16 cellular contexts compared by ENCODE assay signal in genomic region chr2:126666003-126666402, GRCh38. TPM values are rescaled to one million over a fixed set of nuclear protein-coding genes. Genes with fewer than 3 reads are reported as not detected.
DNase-seq lines count a peak whose midpoint lies in the region; ATAC-seq and FAIRE-seq lines count a peak whose summit lies in the region.
"Had no signal": no experiment of that assay in that cellular context is flagged by ENCODE, and none has a peak within 500 bp of the region (broad histone marks: within the 10 kb centered on the region; RNA-seq: fewer than 3 reads in every experiment).

No MANE protein-coding gene starts in this region.

- intact Hi-C loops in activated T-helper 1 cell treated with anti-CD3 and anti-CD28 coated beads, Interleukin-12 subunit alpha, Interleukin-12 subunit beta, Interleukin-2, Interleukin-4 antibody, amounts not matched to agents 30 ng/mL and 10 ng/mL and 1 ng/mL, durations not matched to agents 14 hours and 24 hours and 36 hours (cut with micrococcal nuclease) = no loop called here

- peaks cover 71% of the 10 kb centered on the region for H3K4me1 Mint-ChIP-seq in activated CD4-positive, alpha-beta T cell treated with anti-CD3 and anti-CD28 coated beads, Interleukin-2, amount 10 ng/mL, durations not matched to agents 7 days and 5 days
- H3K4me1 Mint-ChIP-seq in activated T-helper 1 cell treated with anti-CD3 and anti-CD28 coated beads, Interleukin-12 subunit alpha, Interleukin-12 subunit beta, Interleukin-2, Interleukin-4 antibody, amounts not matched to agents 30 ng/mL and 10 ng/mL and 1 ng/mL, durations not matched to agents 14 hours and 24 hours and 36 hours (ENCODE audit: low read depth) = peaks cover 71% of the 10 kb centered on the region
- peaks cover 61 to 72% of the 10 kb centered on the region in 2 donors for H3K4me1 Mint-ChIP-seq in stimulated activated naive B cell treated with anti-CD40 and anti-IgM and Interleukin-4, amounts not matched to agents 10 μg/mL and 1 μg/mL and 100 μg/mL, for 72 hours

- no peak overlapping the region for H3K4me3 Mint-ChIP-seq in activated CD4-positive, alpha-beta T cell treated with anti-CD3 and anti-CD28 coated beads, Interleukin-2, amount 10 ng/mL, durations not matched to agents 7 days and 5 days
- peak overlapping the region; percentile 41 for H3K4me3 Mint-ChIP-seq in activated T-helper 1 cell treated with anti-CD3 and anti-CD28 coated beads, Interleukin-12 subunit alpha, Interleukin-12 subunit beta, Interleukin-2, Interleukin-4 antibody, amounts not matched to agents 30 ng/mL and 10 ng/mL and 1 ng/mL, durations not matched to agents 14 hours and 24 hours and 36 hours
- no peak overlapping the region for H3K4me3 Mint-ChIP-seq in stimulated activated naive B cell treated with anti-CD40 and anti-IgM and Interleukin-4, amounts not matched to agents 10 μg/mL and 1 μg/mL and 100 μg/mL, for 72 hours
- H3K4me3 Mint-ChIP-seq: HFFc6 had no signal

- no peaks in the 10 kb centered on the region for H3K27me3 Mint-ChIP-seq in activated CD4-positive, alpha-beta T cell treated with anti-CD3 and anti-CD28 coated beads, Interleukin-2, amount 10 ng/mL, durations not matched to agents 7 days and 5 days
- no peaks in the 10 kb centered on the region for H3K27me3 Mint-ChIP-seq in activated T-helper 1 cell treated with anti-CD3 and anti-CD28 coated beads, Interleukin-12 subunit alpha, Interleukin-12 subunit beta, Interleukin-2, Interleukin-4 antibody, amounts not matched to agents 30 ng/mL and 10 ng/mL and 1 ng/mL, durations not matched to agents 14 hours and 24 hours and 36 hours (ENCODE audit: insufficient read depth)
- H3K27me3 Mint-ChIP-seq in stimulated activated naive B cell treated with anti-CD40 and anti-IgM and Interleukin-4, amounts not matched to agents 10 μg/mL and 1 μg/mL and 100 μg/mL, for 72 hours = no peaks in the 10 kb centered on the region

- H3K27ac Mint-ChIP-seq in activated CD4-positive, alpha-beta T cell treated with anti-CD3 and anti-CD28 coated beads, Interleukin-2, amount 10 ng/mL, durations not matched to agents 7 days and 5 days = peak overlapping the region; percentile 75
- peak overlapping the region; percentile 91 for H3K27ac Mint-ChIP-seq in activated T-helper 1 cell treated with anti-CD3 and anti-CD28 coated beads, Interleukin-12 subunit alpha, Interleukin-12 subunit beta, Interleukin-2, Interleukin-4 antibody, amounts not matched to agents 30 ng/mL and 10 ng/mL and 1 ng/mL, durations not matched to agents 14 hours and 24 hours and 36 hours
- H3K27ac Mint-ChIP-seq in stimulated activated naive B cell treated with anti-CD40 and anti-IgM and Interleukin-4, amounts not matched to agents 10 μg/mL and 1 μg/mL and 100 μg/mL, for 72 hours = peak overlapping the region; percentile 81

- peaks cover 66% of the 10 kb centered on the region for H3K36me3 Mint-ChIP-seq in activated CD4-positive, alpha-beta T cell treated with anti-CD3 and anti-CD28 coated beads, Interleukin-2, amount 10 ng/mL, durations not matched to agents 7 days and 5 days (ENCODE audit: low read depth)
- H3K36me3 Mint-ChIP-seq in activated T-helper 1 cell treated with anti-CD3 and anti-CD28 coated beads, Interleukin-12 subunit alpha, Interleukin-12 subunit beta, Interleukin-2, Interleukin-4 antibody, amounts not matched to agents 30 ng/mL and 10 ng/mL and 1 ng/mL, durations not matched to agents 14 hours and 24 hours and 36 hours (ENCODE audit: low read depth) = peaks cover 31% of the 10 kb centered on the region
- peaks cover 38 to 67% of the 10 kb centered on the region in 2 donors for H3K36me3 Mint-ChIP-seq in stimulated activated naive B cell treated with anti-CD40 and anti-IgM and Interleukin-4, amounts not matched to agents 10 μg/mL and 1 μg/mL and 100 μg/mL, for 72 hours

- no peak for ATAC-seq in stimulated activated naive B cell treated with anti-CD40 and anti-IgM and Interleukin-4, amounts not matched to agents 10 μg/mL and 1 μg/mL and 100 μg/mL, for 72 hours (replicated peaks)
- ATAC-seq: A549, foreskin keratinocyte had no signal

- CTCF ChIA-PET in activated CD4-positive, alpha-beta T cell treated with anti-CD3 and anti-CD28 coated beads, Interleukin-2, amount 10 ng/mL, durations not matched to agents 7 days and 5 days (lab: Charles Lee) = no interaction called here

- POLR2A ChIA-PET in activated CD4-positive, alpha-beta T cell treated with anti-CD3 and anti-CD28 coated beads, Interleukin-2, amount 10 ng/mL, durations not matched to agents 7 days and 5 days (lab: Charles Lee) = no interaction called here

- DNase-seq in activated CD4-positive, alpha-beta T cell treated with anti-CD3 and anti-CD28 coated beads, Interleukin-2, amount 10 ng/mL, durations not matched to agents 7 days and 5 days = no peak
- DNase-seq in activated CD4-positive, alpha-beta T cell treated with anti-CD3 and anti-CD28 coated beads for 4 hours = no peak
- no peak for DNase-seq in activated T-helper 1 cell treated with anti-CD3 and anti-CD28 coated beads, Interleukin-12 subunit alpha, Interleukin-12 subunit beta, Interleukin-2, Interleukin-4 antibody, amounts not matched to agents 30 ng/mL and 10 ng/mL and 1 ng/mL, durations not matched to agents 14 hours and 24 hours and 36 hours (ENCODE audit: low spot score)
- peak; percentile 44 for DNase-seq in left kidney (ENCODE audit: low read depth, low spot score)
- no peak for DNase-seq in stimulated activated naive B cell treated with anti-CD40 and anti-IgM and Interleukin-4, amounts not matched to agents 10 μg/mL and 1 μg/mL and 100 μg/mL, for 72 hours
- DNase-seq in OCI-M2 (lab: John Stamatoyannopoulos, UW; ENCODE audit: unreplicated experiment) = no peak
- no peak for DNase-seq in frontal cortex (ENCODE audit: low spot score in 2 of 2)
- DNase-seq in dermis blood vessel endothelial cell = no peak
- DNase-seq: activated T-cell treated with anti-CD3 and anti-CD28 coated beads, Interleukin-2, amount 50 U/mL, for 4 hours; DMS79; foreskin keratinocyte; HFFc6; NCI-H2171; Peyer's patch had no signal

- no peaks in the 10 kb centered on the region for H3K9me3 Mint-ChIP-seq in activated CD4-positive, alpha-beta T cell treated with anti-CD3 and anti-CD28 coated beads, Interleukin-2, amount 10 ng/mL, durations not matched to agents 7 days and 5 days
- H3K9me3 Mint-ChIP-seq in activated T-helper 1 cell treated with anti-CD3 and anti-CD28 coated beads, Interleukin-12 subunit alpha, Interleukin-12 subunit beta, Interleukin-2, Interleukin-4 antibody, amounts not matched to agents 30 ng/mL and 10 ng/mL and 1 ng/mL, durations not matched to agents 14 hours and 24 hours and 36 hours = no peaks in the 10 kb centered on the region
- H3K9me3 Mint-ChIP-seq in stimulated activated naive B cell treated with anti-CD40 and anti-IgM and Interleukin-4, amounts not matched to agents 10 μg/mL and 1 μg/mL and 100 μg/mL, for 72 hours = no peaks in the 10 kb centered on the region
- H3K9me3 Mint-ChIP-seq: activated T-cell treated with anti-CD3 and anti-CD28 coated beads, Interleukin-2, amount 50 U/mL, for 4 hours; HFFc6 had no signal

- FAIRE-seq in frontal cortex (lab: Jason Lieb, UNC) = no peak
- FAIRE-seq: A549, TTC549 had no signal

RNA-seq across cellular contexts. Expression of gene GYPC, which starts 10.0 kb away (rescaled TPM):
- total RNA-seq in activated CD4-positive, alpha-beta T cell treated with anti-CD3 and anti-CD28 coated beads, Interleukin-2, amount 10 ng/mL, durations not matched to agents 7 days and 5 days = 100 to 1,000 TPM; 149 to 161 TPM
- total RNA-seq in activated T-helper 1 cell treated with anti-CD3 and anti-CD28 coated beads, Interleukin-12 subunit alpha, Interleukin-12 subunit beta, Interleukin-2, Interleukin-4 antibody, amounts not matched to agents 30 ng/mL and 10 ng/mL and 1 ng/mL, durations not matched to agents 14 hours and 24 hours and 36 hours = 125 and 130 TPM in 2 replicates
- total RNA-seq in frontal cortex (19.6 TPM), dermis blood vessel endothelial cell (227 and 297 TPM in 2 replicates)
- total RNA-seq: foreskin keratinocyte had no signal
